In genomic region chr1:46180082-46180616, GRCh38 we compare ENCODE assay signal across 1 cellular context.
A peak's percentile ranks its signal among the peaks of the same experiment; 100 is the strongest.
TF ChIP-seq lines count a peak whose summit lies in the region.

No MANE protein-coding gene starts in this region.

TF ChIP-seq in H1, 55 proteins besides CTCF, POLR2A, EP300 and RAD21:
- TF ChIP-seq ATF2 (IDR thresholded peaks at IDR 0.05; ENCODE audit: low read length), result no peak
- peak; percentile 65 for TF ChIP-seq RXRA (IDR thresholded peaks at IDR 0.05; ENCODE audit: insufficient read depth, low read depth, low read length)
TF ChIP-seq in H1: peak in this region for 1.
